In the genomic region with DNA sequence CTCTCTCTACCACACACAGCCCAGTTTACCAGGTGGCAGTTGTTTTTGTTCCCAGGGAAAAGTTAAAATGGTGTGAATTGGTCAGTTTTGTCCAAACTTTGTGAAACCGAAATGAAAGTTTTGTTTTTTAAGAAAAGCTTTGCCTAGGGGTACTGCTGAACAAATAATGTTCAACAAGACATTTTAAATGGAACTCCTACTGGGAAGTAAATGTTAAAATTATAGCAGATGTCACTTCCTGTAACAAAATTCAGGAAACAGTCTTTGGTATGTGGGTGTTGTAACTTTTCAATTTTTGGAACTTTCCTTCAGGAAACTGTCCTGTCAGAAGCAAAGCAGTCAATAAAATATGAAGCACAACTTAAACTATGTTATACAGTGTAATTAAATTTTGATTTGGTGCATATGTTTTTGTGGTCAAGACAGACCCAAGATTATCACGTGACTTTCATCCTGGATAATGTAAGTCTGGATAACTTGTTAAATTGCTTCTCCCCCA, we compare ENCODE assay signal across 11 cellular contexts.
DNase-seq lines count a peak whose midpoint lies in the region; ATAC-seq and TF ChIP-seq lines count a peak whose summit lies in the region.
"Had no signal": no experiment of that assay in that cellular context is flagged by ENCODE, and none has a peak within 500 bp of the region (broad histone marks: within the 10 kb centered on the region; RNA-seq: fewer than 3 reads in every experiment).

No MANE protein-coding gene starts in this region.

- H3K27ac ChIP-seq in breast epithelium = peak overlapping the region; percentile 76 to 84
- H3K27ac ChIP-seq in mesendoderm (ENCODE audit: low read depth, low read length) = no peak overlapping the region
- peak overlapping the region; percentile 96 for H3K27ac ChIP-seq in vagina

- no peak overlapping the region for H3K23ac ChIP-seq in mesendoderm (ENCODE audit: low read length)

- H3K4me2 ChIP-seq in mesendoderm (ENCODE audit: low read length) = no peak overlapping the region

- intact Hi-C loops in Right ventricle myocardium superior (cut with DNase I) (no loop called here), Right ventricle myocardium inferior (cut with DNase I) (no loop called here), breast epithelium (cut with DNase I; ENCODE audit: low total_unique reads) (no loop called here), vagina (cut with DNase I) (no loop called here)

- H3K18ac ChIP-seq in mesendoderm (ENCODE audit: low read length) = peak overlapping the region; percentile 90

- no peaks in the 10 kb centered on the region for H3K27me3 ChIP-seq in breast epithelium
- no peaks in the 10 kb centered on the region for H3K27me3 ChIP-seq in mesendoderm (ENCODE audit: insufficient read depth, low read length, poor library complexity)
- H3K27me3 ChIP-seq in vagina = no peaks in the 10 kb centered on the region

- peaks cover 65% of the 10 kb centered on the region for H3K79me2 ChIP-seq in mesendoderm (ENCODE audit: control insufficient read depth, insufficient read depth, low read length)

- DNase-seq in Right ventricle myocardium superior = no peak
- no peak for DNase-seq in Right ventricle myocardium inferior (ENCODE audit: missing footprints)
- DNase-seq in breast epithelium (ENCODE audit: low spot score in 2 of 2) = no peak
- DNase-seq in mesendoderm = no peak
- no peak for DNase-seq in vagina (ENCODE audit: extremely low spot score in 2 of 2)
- DNase-seq in AML-193 (lab: John Stamatoyannopoulos, UW) = no peak
- DNase-seq in NCI-H2107 treated with DMSO at 0.1 percent for 48 hours (lab: John Stamatoyannopoulos, UW; ENCODE audit: unreplicated experiment) = no peak
- DNase-seq in HUDEP-2 (lab: John Stamatoyannopoulos, UW; ENCODE audit: unreplicated experiment in 76 of 76) = no peak
- DNase-seq: activated B cell treated with CpG ODN at 0.5 μM for 24 hours; CD4-positive, CD25-positive, alpha-beta regulatory T cell; small intestine had no signal

- no peak overlapping the region for H2BK5ac ChIP-seq in mesendoderm (ENCODE audit: low read length)

- peaks cover 6% of the 10 kb centered on the region for H3K79me1 ChIP-seq in mesendoderm (ENCODE audit: low read length)

- H4K5ac ChIP-seq in mesendoderm (ENCODE audit: low read length) = no peak overlapping the region

- H2BK15ac ChIP-seq in mesendoderm (replicated peaks; ENCODE audit: low read depth) = no peak overlapping the region

- H3K4me1 ChIP-seq in breast epithelium = peaks cover 0 to 10% of the 10 kb centered on the region in 2 donors
- peaks cover 20% of the 10 kb centered on the region for H3K4me1 ChIP-seq in mesendoderm (ENCODE audit: control insufficient read depth, low read depth, low read length)
- peaks cover 95% of the 10 kb centered on the region for H3K4me1 ChIP-seq in vagina

- H2BK120ac ChIP-seq in mesendoderm (ENCODE audit: low read depth, low read length) = no peak overlapping the region

- H3K4me3 ChIP-seq in breast epithelium (peak overlapping the region in 1 of 3 donors; percentile 32), mesendoderm (ENCODE audit: low read length) (no peak overlapping the region), vagina (no peak overlapping the region)

- H3K36me3 ChIP-seq in breast epithelium (no peaks in the 10 kb centered on the region), mesendoderm (ENCODE audit: control insufficient read depth, insufficient read depth, low read length) (no peaks in the 10 kb centered on the region), vagina (no peaks in the 10 kb centered on the region)

- H2AK5ac ChIP-seq in mesendoderm (ENCODE audit: low read length) = no peak overlapping the region

- H3K56ac ChIP-seq in mesendoderm (ENCODE audit: low read length) = no peak overlapping the region

- ATAC-seq in Right ventricle myocardium superior (ENCODE audit: poor library complexity) (peak; percentile 28), Right ventricle myocardium inferior (no peak)

- H3K9ac ChIP-seq in mesendoderm (ENCODE audit: low read length) = no peak overlapping the region

- H3K4ac ChIP-seq in mesendoderm (ENCODE audit: low read depth, low read length) = peak overlapping the region; percentile 16

- no CpG with 5 or more reads among the region's 2 CpGs for WGBS in mesendoderm (ENCODE audit: extremely low coverage, insufficient coverage, low lambda C conversion rate)

- H4K8ac ChIP-seq in mesendoderm (ENCODE audit: low read depth, low read length) = no peak overlapping the region

- H3K9me3 ChIP-seq in breast epithelium = no peaks in the 10 kb centered on the region
- H3K9me3 ChIP-seq in vagina = no peaks in the 10 kb centered on the region

- TF ChIP-seq POLR2A in breast epithelium (IDR thresholded peaks at IDR 0.05) = no peak
- no peak for TF ChIP-seq POLR2A in vagina (IDR thresholded peaks at IDR 0.05)

- TF ChIP-seq CTCF in breast epithelium (IDR thresholded peaks at IDR 0.05) (no peak), vagina (IDR thresholded peaks at IDR 0.05) (no peak)
